ENCODE assay signal across 11 cellular contexts in the genomic region with DNA sequence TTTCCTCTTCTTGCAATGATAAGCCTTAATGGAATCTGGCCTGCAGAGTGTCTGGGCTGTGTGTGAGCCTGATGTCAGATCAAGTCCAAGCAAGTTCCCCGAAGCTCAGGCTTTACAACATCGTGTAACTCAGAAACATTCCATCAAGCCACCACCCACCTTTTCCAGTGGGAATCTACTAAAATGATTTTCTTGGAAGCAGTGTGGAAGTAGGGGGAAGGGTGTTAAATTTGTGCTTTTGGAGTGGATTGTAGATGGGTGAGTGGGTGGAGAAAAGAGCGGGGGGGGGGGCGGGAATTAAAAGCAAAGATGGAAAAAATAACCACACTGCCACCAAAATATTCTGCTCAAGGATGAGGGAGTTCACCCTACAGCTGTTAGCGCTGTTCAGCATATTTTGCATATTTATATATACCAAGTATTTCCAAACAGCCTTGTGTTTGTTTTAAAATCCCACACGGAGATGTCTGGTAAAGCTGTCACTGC. TPM values are rescaled to one million over a fixed set of nuclear protein-coding genes. Genes with fewer than 3 reads are reported as not detected.
DNase-seq lines count a peak whose midpoint lies in the region; ATAC-seq, FAIRE-seq and TF ChIP-seq lines count a peak whose summit lies in the region.
"Had no signal": no experiment of that assay in that cellular context is flagged by ENCODE, and none has a peak within 500 bp of the region (broad histone marks: within the 10 kb centered on the region; RNA-seq: fewer than 3 reads in every experiment).

No MANE protein-coding gene starts in this region.

- dilution Hi-C loops in IMR-90 (cut with HindIII; ENCODE audit: low sequenced_read_pairs, unreplicated experiment), result no loop called here

- peak overlapping the region; percentile 32 for H3K23ac ChIP-seq in IMR-90 (ENCODE audit: low read depth, low read length)

- peaks cover 6% of the 10 kb centered on the region for H3K36me3 ChIP-seq in IMR-90 (ENCODE audit: control insufficient read depth, insufficient read depth, low read length)
- no peaks in the 10 kb centered on the region for H3K36me3 ChIP-seq in left lung
- H3K36me3 ChIP-seq in subcutaneous abdominal adipose tissue (ENCODE audit: control insufficient read depth in 5 of 5, insufficient read depth in 5 of 5, low read length in 5 of 5), result peaks cover 0 to 3% (median 0%) of the 10 kb centered on the region in 5 donors
- H3K36me3 ChIP-seq in transverse colon, result no peaks in the 10 kb centered on the region
- H3K36me3 ChIP-seq in kidney (ENCODE audit: control insufficient read depth in 1 of 2, insufficient read depth in 2 of 2, low read length in 2 of 2), result no peaks in the 10 kb centered on the region

- H3K27ac ChIP-seq in IMR-90 (ENCODE audit: insufficient read depth, low read length), result peak overlapping the region; percentile 99
- no peak overlapping the region for H3K27ac ChIP-seq in left lung
- peak overlapping the region; percentile 6 for H3K27ac ChIP-seq in subcutaneous abdominal adipose tissue (ENCODE audit: low read depth, low read length)
- peak overlapping the region in 2 of 4 donors; percentile 1 to 31 for H3K27ac ChIP-seq in transverse colon
- no peak overlapping the region for H3K27ac ChIP-seq in kidney (ENCODE audit: low read depth in 2 of 2, low read length in 2 of 2)

- H3K27me3 ChIP-seq in IMR-90 (ENCODE audit: control insufficient read depth, insufficient read depth, low read length) (no peaks in the 10 kb centered on the region), left lung (no peaks in the 10 kb centered on the region), subcutaneous abdominal adipose tissue (ENCODE audit: control insufficient read depth in 5 of 5, insufficient read depth in 4 of 5, low read length in 5 of 5) (no peaks in the 10 kb centered on the region), transverse colon (no peaks in the 10 kb centered on the region)

- FAIRE-seq in kidney (lab: Jason Lieb, UNC), result no peak

- no peak for TF ChIP-seq RAD21 in IMR-90 (IDR thresholded peaks at IDR 0.05; ENCODE audit: low read length)

- no peaks in the 10 kb centered on the region for H3K9me1 ChIP-seq in IMR-90 (ENCODE audit: insufficient read depth, low read length)

- H4K91ac ChIP-seq in IMR-90 (ENCODE audit: insufficient read depth, low read depth, low read length), result peak overlapping the region; percentile 76

- no peaks in the 10 kb centered on the region for H3K9me3 ChIP-seq in IMR-90 (ENCODE audit: control insufficient read depth, insufficient read depth, low read length)
- H3K9me3 ChIP-seq in left lung, result no peaks in the 10 kb centered on the region
- no peaks in the 10 kb centered on the region for H3K9me3 ChIP-seq in subcutaneous abdominal adipose tissue (ENCODE audit: control insufficient read depth in 5 of 5, low read length in 5 of 5)
- H3K9me3 ChIP-seq in transverse colon, result no peaks in the 10 kb centered on the region
- H3K9me3 ChIP-seq in kidney (ENCODE audit: control insufficient read depth in 1 of 2, low read length in 2 of 2), result no peaks in the 10 kb centered on the region

- H3K4ac ChIP-seq in IMR-90 (ENCODE audit: low read depth, low read length), result peak overlapping the region; percentile 82

- peaks cover 7% of the 10 kb centered on the region for H3K4me1 ChIP-seq in IMR-90 (ENCODE audit: control insufficient read depth, insufficient read depth, low read length)
- H3K4me1 ChIP-seq in left lung, result no peaks in the 10 kb centered on the region
- H3K4me1 ChIP-seq in subcutaneous abdominal adipose tissue (ENCODE audit: control insufficient read depth in 5 of 5, insufficient read depth in 5 of 5, low read length in 5 of 5), result peaks cover 0 to 19% (median 0%) of the 10 kb centered on the region in 5 donors
- no peaks in the 10 kb centered on the region for H3K4me1 ChIP-seq in transverse colon
- no peaks in the 10 kb centered on the region for H3K4me1 ChIP-seq in kidney (ENCODE audit: control insufficient read depth in 1 of 2, insufficient read depth in 1 of 2, low read depth in 1 of 2, low read length in 2 of 2)

- ATAC-seq in IMR-90 (ENCODE audit: low read depth), result peak; percentile 76
- ATAC-seq in left lung, result peak; percentile 61
- ATAC-seq in SK-N-SH treated with all-trans-retinoic acid at 6 μM for 48 hours, result no peak
- ATAC-seq: naive thymus-derived CD4-positive, alpha-beta T cell had no signal

- H3K14ac ChIP-seq in IMR-90 (replicated peaks; ENCODE audit: low read depth, low read length), result peak overlapping the region; percentile 39

- H4K20me1 ChIP-seq in IMR-90 (ENCODE audit: insufficient read depth, low read length), result no peaks in the 10 kb centered on the region

- intact Hi-C loops in IMR-90 (cut with micrococcal nuclease) (loop anchor here (1.0 to 5.0 kb wide), 5 partner anchors 48 to 146 kb away; a partner anchor contains a TSS), left lung (cut with DNase I) (no loop called here), transverse colon (cut with DNase I; ENCODE audit: low total_unique reads) (loop anchor here (10.0 kb wide), 1 partner anchor 907 kb away; no protein-coding TSS in a partner anchor), kidney (cut with DNase I) (no loop called here)

- 0 out of 3 replicates have a peak overlapping the region, but pooled peaks have one; percentile 67 for H2BK15ac ChIP-seq in IMR-90 (ENCODE audit: low read depth, low read length)

- peak overlapping the region; percentile 1 for H3K4me2 ChIP-seq in IMR-90 (ENCODE audit: low read depth, low read length)

- peak overlapping the region; percentile 60 for H2AFZ ChIP-seq in IMR-90 (replicated peaks; ENCODE audit: low read length, poor library complexity)

- TF ChIP-seq POLR2A in IMR-90 (IDR thresholded peaks at IDR 0.05; ENCODE audit: low read depth, low read length), result peak; percentile 33; the same call in 1 of the 2 replicates
- TF ChIP-seq POLR2A in transverse colon (IDR thresholded peaks at IDR 0.05), result no peak

- peak overlapping the region; percentile 67 for H3K9ac ChIP-seq in IMR-90 (ENCODE audit: low read depth, low read length)
- H3K9ac ChIP-seq in subcutaneous abdominal adipose tissue (ENCODE audit: low read length in 5 of 5), result no peak overlapping the region
- H3K9ac ChIP-seq in kidney (ENCODE audit: low read length in 2 of 2), result no peak overlapping the region

- TF ChIP-seq EP300 in transverse colon (IDR thresholded peaks at IDR 0.05; ENCODE audit: low read depth), result no peak

- H2BK20ac ChIP-seq in IMR-90 (ENCODE audit: low read depth, low read length), result peak overlapping the region; percentile 60

- H2AK5ac ChIP-seq in IMR-90 (ENCODE audit: low read depth, low read length), result peak overlapping the region; percentile 41

- CTCF ChIA-PET in IMR-90 (lab: Yijun Ruan, JAX), result no interaction called here

- in situ Hi-C loops in IMR-90 (cut with MboI; ENCODE audit: low sequenced_read_pairs), result loop anchor here (10.0 kb wide), 1 partner anchor 143 kb away; no protein-coding TSS in a partner anchor
- in situ Hi-C loops in transverse colon (cut with MboI; ENCODE audit: low pct_ligation_motif_present in 1 of 4, low pct_unique_long_range_greater_than_20kb in 1 of 4, low sequenced_read_pairs in 3 of 4), result no loop called here

- POLR2A ChIA-PET in IMR-90 (lab: Charles Lee; ENCODE audit: unreplicated experiment), result interaction anchor here (0.6 kb wide), 1 partner anchor 49 kb away, joined by 3 read pairs; no protein-coding TSS in a partner anchor

- peak overlapping the region; percentile 23 for H3K56ac ChIP-seq in IMR-90 (ENCODE audit: extremely low read depth, insufficient read depth, low read length)

- peak overlapping the region; percentile 32 for H2AK9ac ChIP-seq in IMR-90 (replicated peaks; ENCODE audit: low read depth, low read length, poor library complexity)

- H3K18ac ChIP-seq in IMR-90 (ENCODE audit: low read depth, low read length), result peak overlapping the region; percentile 8

- no CpG with 5 or more reads among the region's 6 CpGs for WGBS in IMR-90 (ENCODE audit: extremely low coverage in 2 of 2, insufficient read length in 1 of 2), 2 experiments
- 61 to 66% methylated on average over 5 to 6 of the region's 6 CpGs for WGBS in transverse colon (ENCODE audit: low coverage in 1 of 2), 2 donors

- peak overlapping the region; percentile 96 for H2BK5ac ChIP-seq in IMR-90 (ENCODE audit: low read depth, low read length, poor library complexity, severe bottlenecking)

- TF ChIP-seq CTCF in IMR-90 (conservative IDR thresholded peaks at IDR 0.05; ENCODE audit: low read depth, low read length) (no peak), epithelial cell of esophagus (IDR thresholded peaks at IDR 0.05; ENCODE audit: insufficient read depth, low read depth, low read length, missing control alignments) (no peak), left lung (IDR thresholded peaks at IDR 0.05) (no peak), transverse colon (IDR thresholded peaks at IDR 0.05) (no peak), kidney (IDR thresholded peaks at IDR 0.05; ENCODE audit: borderline replicate concordance, extremely low read depth, insufficient read depth) (no peak)

- peak overlapping the region; percentile 0 for H4K5ac ChIP-seq in IMR-90 (ENCODE audit: low read depth, low read length)

- BruUV-seq in IMR-90 (replicated peaks; lab: Mats Ljungman, UMichigan), result no TSS peak

- DNase-seq in IMR-90, result peak; percentile 92
- peak; percentile 97 for DNase-seq in epithelial cell of esophagus (ENCODE audit: low read depth)
- DNase-seq in left lung, result no peak
- no peak for DNase-seq in HUDEP-2 (lab: John Stamatoyannopoulos, UW; ENCODE audit: unreplicated experiment in 76 of 76)
- DNase-seq in transverse colon, result no peak
- no peak for DNase-seq in kidney
- DNase-seq: naive thymus-derived CD4-positive, alpha-beta T cell; NCI-H146; stimulated activated CD4-positive, alpha-beta T cell treated with anti-CD3 and anti-CD28 coated beads, Interleukin-2, amount 100 ng/mL, for 24 hours had no signal

- H3K79me1 ChIP-seq in IMR-90 (ENCODE audit: low read depth in 1 of 2, low read length in 2 of 2), result peaks cover 3% of the 10 kb centered on the region in 2 experiments; a peak in 1 of 4 replicates

- H4K8ac ChIP-seq in IMR-90 (ENCODE audit: low read depth in 2 of 2, low read length in 2 of 2), result peak overlapping the region; percentile 0 to 75

- no peak overlapping the region for H3K4me3 ChIP-seq in IMR-90 (ENCODE audit: insufficient read depth, low read depth, low read length)
- H3K4me3 ChIP-seq in epithelial cell of esophagus (ENCODE audit: low read length), result no peak overlapping the region
- no peak overlapping the region for H3K4me3 ChIP-seq in left lung
- no peak overlapping the region for H3K4me3 ChIP-seq in subcutaneous abdominal adipose tissue (ENCODE audit: low read depth in 1 of 5, low read length in 5 of 5)
- H3K4me3 ChIP-seq in transverse colon, result no peak overlapping the region
- H3K4me3 ChIP-seq in kidney (ENCODE audit: low read length in 2 of 2), result no peak overlapping the region

- peak overlapping the region; percentile 86 for H2BK120ac ChIP-seq in IMR-90 (ENCODE audit: low read depth, low read length)

RNA-seq across cellular contexts. Expression of a gene that starts 53.6 kb away (rescaled TPM):
- 96.7 and 97.3 TPM in 2 replicates for total RNA-seq in IMR-90 (2012; rRNA removed)
- 46.2 and 71.4 TPM in 2 replicates for polyA plus RNA-seq in IMR-90 (2012; rRNA removed)
- 14.7 and 55.4 TPM in 2 replicates for polyA plus RNA-seq in IMR-90 (2012; cell fraction: cytosol; rRNA removed)
- polyA plus RNA-seq in IMR-90 (2012; cell fraction: nucleus; rRNA removed; ENCODE audit: low replicate concordance), result 58.3 and 90.7 TPM in 2 replicates
- total RNA-seq in left lung, result 10 to 100 TPM; 33.1 to 55.3 TPM
- 100 to 1,000 TPM in 1 of 4 donors, 1 to 10 TPM in 3; 3.8 to 138 (median 8.0) TPM for total RNA-seq in transverse colon
- 4.2 TPM for total RNA-seq in kidney
- polyA plus RNA-seq in kidney (ENCODE audit: insufficient read depth, low read depth, low replicate concordance), result 0.30 TPM
- polyA plus RNA-seq: naive thymus-derived CD4-positive, alpha-beta T cell had no signal

Comparison
In these comparisons a context has a peak if more than half of its experiments do, and no peak if none do; other contexts are left out.
1. DNase-seq: peak in IMR-90 (single experiment) and epithelial cell of esophagus (single experiment); none in left lung (0 of 2), HUDEP-2 (0 of 76), transverse colon (single experiment) and kidney (single experiment).
2. H3K27ac ChIP-seq: peak in IMR-90 (single experiment) and subcutaneous abdominal adipose tissue (single experiment); none in left lung (0 of 2) and kidney (0 of 2).
3. intact Hi-C loops: an anchor here in IMR-90 (1.0 to 5.0 kb wide) and transverse colon (10.0 kb wide); none called in left lung and kidney.